Comparison of ENCODE assay signal across 8 cellular contexts in the genomic region with DNA sequence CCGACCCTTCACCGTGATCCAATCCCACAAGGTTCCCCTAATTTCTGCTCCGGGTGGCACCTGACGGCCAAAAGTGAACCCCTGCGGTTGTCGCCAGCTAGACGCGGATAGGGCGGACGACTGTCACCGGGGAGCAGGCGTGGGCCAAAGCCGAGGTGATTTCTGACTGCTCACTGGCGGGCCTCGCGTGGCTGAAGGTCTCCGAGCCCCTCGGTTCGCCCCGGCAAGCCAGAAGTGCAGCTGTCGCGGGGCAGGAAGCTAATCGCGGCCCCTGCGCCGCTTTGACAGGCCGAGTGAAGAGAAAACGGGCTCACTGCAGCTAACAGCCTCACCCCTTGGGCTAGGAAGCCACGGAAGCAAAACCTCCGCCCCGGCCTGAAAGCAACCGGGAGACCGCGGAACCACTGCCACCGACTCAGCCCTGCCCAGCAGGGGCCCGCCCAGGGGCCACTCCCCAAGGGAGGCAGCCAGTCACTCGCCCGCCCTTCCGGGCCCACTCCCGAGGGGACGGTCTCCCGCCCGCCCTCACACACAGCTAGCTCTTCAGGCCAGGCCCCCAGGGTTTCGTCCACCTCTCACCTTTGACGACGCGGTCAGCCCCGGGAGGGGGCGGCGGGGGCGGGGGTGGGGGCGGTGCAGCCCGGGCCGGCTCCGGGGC. TPM values are rescaled to one million over a fixed set of nuclear protein-coding genes. Genes with fewer than 3 reads are reported as not detected.
A peak's percentile ranks its signal among the peaks of the same experiment; 100 is the strongest.
DNase-seq lines count a peak whose midpoint lies in the region; ATAC-seq and TF ChIP-seq lines count a peak whose summit lies in the region.

No MANE protein-coding gene starts in this region.

- H3K9me3 Mint-ChIP-seq in dendritic cell treated with granulocyte-macrophage colony-stimulating factor and Interleukin-4, amounts not matched to agents 40 ng/mL and 50 ng/mL, for 4 days, result no peaks in the 10 kb centered on the region

- intact Hi-C loops in dendritic cell treated with granulocyte-macrophage colony-stimulating factor and Interleukin-4, amounts not matched to agents 40 ng/mL and 50 ng/mL, for 4 days (cut with micrococcal nuclease), result loop anchor here (10.0 kb wide), 2 partner anchors 91 to 251 kb away; a partner anchor contains a TSS
- intact Hi-C loops in lower leg skin (cut with DNase I; ENCODE audit: low total_unique reads), result no loop called here

- peak; percentile 93 for DNase-seq in AG20443 (ENCODE audit: low spot score)
- peak; percentile 87 for DNase-seq in NCI-H69 (lab: John Stamatoyannopoulos, UW)
- DNase-seq in activated CD4-positive, alpha-beta T cell treated with anti-CD3 and anti-CD28 coated beads, Interleukin-2, amount 50 U/mL, for 1 hour, result peak; percentile 84
- DNase-seq in lower leg skin (ENCODE audit: low spot score in 2 of 2), result peak; percentile 87 to 97
- DNase-seq in stimulated activated CD4-positive, alpha-beta T cell treated with anti-CD3 and anti-CD28 coated beads, Interleukin-4, amount 100 ng/mL, for 48 hours (ENCODE audit: low read depth in 2 of 2), result peak; percentile 73 to 88

- peaks cover 51% of the 10 kb centered on the region for H3K4me1 Mint-ChIP-seq in dendritic cell treated with granulocyte-macrophage colony-stimulating factor and Interleukin-4, amounts not matched to agents 40 ng/mL and 50 ng/mL, for 4 days (ENCODE audit: low read depth)

- H3K36me3 Mint-ChIP-seq in dendritic cell treated with granulocyte-macrophage colony-stimulating factor and Interleukin-4, amounts not matched to agents 40 ng/mL and 50 ng/mL, for 4 days (ENCODE audit: low read depth), result peaks cover 35% of the 10 kb centered on the region

- in situ Hi-C loops in GM18951 (cut with MboI; ENCODE audit: low sequenced_read_pairs, unreplicated experiment), result no loop called here

- peak overlapping the region; percentile 100 for H3K27ac Mint-ChIP-seq in dendritic cell treated with granulocyte-macrophage colony-stimulating factor and Interleukin-4, amounts not matched to agents 40 ng/mL and 50 ng/mL, for 4 days

- H3K4me3 ChIP-seq in lower leg skin (ENCODE audit: low read depth, poor library complexity, severe bottlenecking), result peak overlapping the region; percentile 90

- H3K27me3 Mint-ChIP-seq in dendritic cell treated with granulocyte-macrophage colony-stimulating factor and Interleukin-4, amounts not matched to agents 40 ng/mL and 50 ng/mL, for 4 days, result no peaks in the 10 kb centered on the region

- peak; percentile 86 for TF ChIP-seq POLR2A in GM18951 (IDR thresholded peaks at IDR 0.05; ENCODE audit: extremely low read depth, insufficient read depth, insufficient read length)
- TF ChIP-seq POLR2A in lower leg skin (IDR thresholded peaks at IDR 0.05), result peak in 1 of 2 donors; percentile 53

- 0% methylated on average over 18 to 46 of the region's 55 CpGs for WGBS in lower leg skin, 2 donors

- ATAC-seq in HG03159 (IDR thresholded peaks at IDR 0.05; ENCODE audit: unreplicated experiment), result peak; percentile 86

- peak overlapping the region; percentile 96 for H3K4me3 Mint-ChIP-seq in dendritic cell treated with granulocyte-macrophage colony-stimulating factor and Interleukin-4, amounts not matched to agents 40 ng/mL and 50 ng/mL, for 4 days

- no peak for TF ChIP-seq CTCF in lower leg skin (IDR thresholded peaks at IDR 0.05)

RNA-seq across cellular contexts. Expression of a gene that starts 0.5 kb away (rescaled TPM):
- 10 to 100 TPM; 19.8 to 25.1 (median 24.1) TPM for total RNA-seq in lower leg skin

Comparison
In these comparisons a context has a peak if more than half of its experiments do, and no peak if none do; other contexts are left out.
1. Peak in every context shown above with its lines: DNase-seq, ATAC-seq and H3K4me3 ChIP-seq.